In genomic region chrX:68536429-68536828, GRCh38 we compare ENCODE assay signal across 19 cellular contexts. TPM values are rescaled to one million over a fixed set of nuclear protein-coding genes. Genes with fewer than 3 reads are reported as not detected.
A peak's percentile ranks its signal among the peaks of the same experiment; 100 is the strongest.
DNase-seq lines count a peak whose midpoint lies in the region; ATAC-seq, FAIRE-seq and TF ChIP-seq lines count a peak whose summit lies in the region.
"Had no signal": no experiment of that assay in that cellular context is flagged by ENCODE, and none has a peak within 500 bp of the region (broad histone marks: within the 10 kb centered on the region; RNA-seq: fewer than 3 reads in every experiment).

No MANE protein-coding gene starts in this region.

- no peaks in the 10 kb centered on the region for H3K27me3 ChIP-seq in astrocyte (ENCODE audit: insufficient read depth, low read length)
- H3K27me3 ChIP-seq in right lobe of liver: no peaks in the 10 kb centered on the region

- peak; percentile 92 for FAIRE-seq in astrocyte (lab: Jason Lieb, UNC)
- FAIRE-seq: D721Med had no signal

- DNase-seq in astrocyte (ENCODE audit: low read depth): no peak
- no peak for DNase-seq in right lobe of liver
- DNase-seq in NCI-H2171 (lab: John Stamatoyannopoulos, UW): no peak
- DNase-seq in Kasumi-1 (lab: John Stamatoyannopoulos, UW): no peak
- DNase-seq in erythroblast (lab: John Stamatoyannopoulos, UW): no peak
- DNase-seq: AML-193; CD4-positive, CD25-positive, alpha-beta regulatory T cell; DND-41; GDM1; KBM-7; NCI-H1092; NCI-H748 treated with DMSO at 0.1 percent for 48 hours; PC-3 had no signal

- no peaks in the 10 kb centered on the region for H3K4me1 ChIP-seq in astrocyte (ENCODE audit: insufficient read depth, low read length)
- no peaks in the 10 kb centered on the region for H3K4me1 ChIP-seq in right lobe of liver

- H4K20me1 ChIP-seq in astrocyte (ENCODE audit: insufficient read depth, low read length): no peaks in the 10 kb centered on the region

- no peaks in the 10 kb centered on the region for H3K9me3 ChIP-seq in astrocyte (ENCODE audit: insufficient read depth, low read depth, low read length)
- H3K9me3 ChIP-seq in right lobe of liver: no peaks in the 10 kb centered on the region

- WGBS in right lobe of liver (ENCODE audit: insufficient coverage, low coverage, low lambda C conversion rate, missing lambda C conversion rate): 89% methylated on average over 1 of the region's 1 CpG

- no peaks in the 10 kb centered on the region for H3K27me3 Mint-ChIP-seq in astrocyte (ENCODE audit: low read depth, unreplicated experiment)
- H3K27me3 Mint-ChIP-seq: CD4-positive, CD25-positive, alpha-beta regulatory T cell had no signal

- H3K27ac Mint-ChIP-seq in astrocyte (ENCODE audit: unreplicated experiment): no peak overlapping the region

- H3K4me1 Mint-ChIP-seq in astrocyte (ENCODE audit: low read depth, unreplicated experiment): peaks cover 3% of the 10 kb centered on the region
- H3K4me1 Mint-ChIP-seq: CD4-positive, CD25-positive, alpha-beta regulatory T cell had no signal

- no peaks in the 10 kb centered on the region for H3K36me3 ChIP-seq in astrocyte (ENCODE audit: insufficient read depth, low read length)
- H3K36me3 ChIP-seq in right lobe of liver: peaks cover 0 to 5% (median 0%) of the 10 kb centered on the region in 4 donors

- H3K79me2 ChIP-seq in astrocyte (ENCODE audit: insufficient read depth, low read length): no peaks in the 10 kb centered on the region

- no peak overlapping the region for H2AFZ ChIP-seq in astrocyte (ENCODE audit: low read depth, low read length)

- peaks cover 5% of the 10 kb centered on the region for H3K9me3 Mint-ChIP-seq in astrocyte (ENCODE audit: unreplicated experiment)

- H3K4me2 ChIP-seq in astrocyte (ENCODE audit: low read length): no peak overlapping the region

- H3K4me3 ChIP-seq in astrocyte (ENCODE audit: insufficient read depth, low read depth, low read length) (no peak overlapping the region), right lobe of liver (no peak overlapping the region)

- no peak for TF ChIP-seq CTCF in astrocyte (IDR thresholded peaks at IDR 0.05; ENCODE audit: insufficient read depth, low read depth, low read length)
- TF ChIP-seq CTCF in right lobe of liver (IDR thresholded peaks at IDR 0.05): no peak

- no peak overlapping the region for H3K9ac ChIP-seq in astrocyte (ENCODE audit: low read length)

- no peaks in the 10 kb centered on the region for H3K36me3 Mint-ChIP-seq in astrocyte (ENCODE audit: low read depth, unreplicated experiment)

- H3K27ac ChIP-seq in astrocyte (ENCODE audit: low read depth, low read length): no peak overlapping the region
- no peak overlapping the region for H3K27ac ChIP-seq in right lobe of liver
- H3K27ac ChIP-seq: HL-60 had no signal

- ATAC-seq in GM18511 (IDR thresholded peaks at IDR 0.05; ENCODE audit: unreplicated experiment): peak; percentile 48
- ATAC-seq in GM19463 (IDR thresholded peaks at IDR 0.05; ENCODE audit: unreplicated experiment): peak; percentile 69
- ATAC-seq in right lobe of liver: peak; percentile 51 to 81 (median 54)
- ATAC-seq in HG02938 (IDR thresholded peaks at IDR 0.05; ENCODE audit: unreplicated experiment): no peak
- ATAC-seq: HCT116, PC-3 had no signal

- no peak overlapping the region for H3K4me3 Mint-ChIP-seq in astrocyte (ENCODE audit: unreplicated experiment)
- H3K4me3 Mint-ChIP-seq: CD4-positive, CD25-positive, alpha-beta regulatory T cell had no signal

- no peak for TF ChIP-seq POLR2A in right lobe of liver (IDR thresholded peaks at IDR 0.05)
- TF ChIP-seq POLR2A in erythroblast (IDR thresholded peaks at IDR 0.05; ENCODE audit: low read length): no peak

- intact Hi-C loops in right lobe of liver (cut with DNase I): no loop called here

RNA-seq across cellular contexts. Expression of gene YIPF6, which starts 37.6 kb away (rescaled TPM):
- total RNA-seq in astrocyte: 33.0 and 38.2 TPM in 2 replicates
- 10 to 100 TPM; 24.9 to 37.0 (median 30.9) TPM for total RNA-seq in right lobe of liver
